In genomic region chr18:49859725-49860124, GRCh38 we compare ENCODE assay signal across 15 cellular contexts. TPM values are rescaled to one million over a fixed set of nuclear protein-coding genes. Genes with fewer than 3 reads are reported as not detected.
DNase-seq lines count a peak whose midpoint lies in the region; ATAC-seq and TF ChIP-seq lines count a peak whose summit lies in the region.
"Had no signal": no experiment of that assay in that cellular context is flagged by ENCODE, and none has a peak within 500 bp of the region (broad histone marks: within the 10 kb centered on the region; RNA-seq: fewer than 3 reads in every experiment).

No MANE protein-coding gene starts in this region.

- DNase-seq in coronary artery (ENCODE audit: low spot score), result peak; percentile 45
- DNase-seq in islet precursor cell, result peak; percentile 50
- DNase-seq in upper lobe of left lung, result no peak
- no peak for DNase-seq in SKM-1 (lab: John Stamatoyannopoulos, UW; ENCODE audit: unreplicated experiment)
- DNase-seq in AG20443 (ENCODE audit: low spot score), result no peak
- no peak for DNase-seq in AML-193 (lab: John Stamatoyannopoulos, UW)
- DNase-seq: COR-L47, IMR-90, Kasumi-1, NCI-H1417, NCI-H2029, NCI-H510A treated with DMSO at 0.1 percent for 48 hours, SHP77 had no signal

- 84 to 87% methylated on average over 11 to 12 of the region's 12 CpGs for WGBS in upper lobe of left lung, 2 donors

- no peak for TF ChIP-seq EP300 in upper lobe of left lung (IDR thresholded peaks at IDR 0.05)

- H3K4me1 ChIP-seq in mucosa of stomach (ENCODE audit: control insufficient read depth, insufficient read depth, low read length) (peaks cover 52% of the 10 kb centered on the region), upper lobe of left lung (peaks cover 0 to 12% (median 3%) of the 10 kb centered on the region in 4 donors)

- no peak for TF ChIP-seq POLR2A in upper lobe of left lung (IDR thresholded peaks at IDR 0.05)

- H3K27me3 ChIP-seq in mucosa of stomach (ENCODE audit: control insufficient read depth, insufficient read depth, low read length), result no peaks in the 10 kb centered on the region
- H3K27me3 ChIP-seq in upper lobe of left lung, result no peaks in the 10 kb centered on the region
- H3K27me3 ChIP-seq: BLaER1 treated with 17β-estradiol and CSF1 and Interleukin-3, amounts not matched to agents 10 nM and 100 nM had no signal

- no peak overlapping the region for H3K27ac ChIP-seq in coronary artery
- peak overlapping the region in 3 of 4 donors; percentile 62 to 68 (median 62) for H3K27ac ChIP-seq in upper lobe of left lung
- H3K27ac ChIP-seq: BLaER1 treated with 17β-estradiol and CSF1 and Interleukin-3, amounts not matched to agents 10 nM and 100 nM had no signal

- no peaks in the 10 kb centered on the region for H3K9me3 ChIP-seq in mucosa of stomach (ENCODE audit: control insufficient read depth, low read length)
- H3K9me3 ChIP-seq in upper lobe of left lung, result no peaks in the 10 kb centered on the region
- H3K9me3 ChIP-seq: BLaER1 treated with 17β-estradiol and CSF1 and Interleukin-3, amounts not matched to agents 10 nM and 100 nM had no signal

- ATAC-seq in upper lobe of left lung (ENCODE audit: low FRiP score in 2 of 2), result no peak

- H3K9ac ChIP-seq in mucosa of stomach (ENCODE audit: low read length), result peak overlapping the region; percentile 64

- no peaks in the 10 kb centered on the region for H3K36me3 ChIP-seq in mucosa of stomach (ENCODE audit: control insufficient read depth, insufficient read depth, low read length)
- H3K36me3 ChIP-seq in upper lobe of left lung, result no peaks in the 10 kb centered on the region
- H3K36me3 ChIP-seq: BLaER1 treated with 17β-estradiol and CSF1 and Interleukin-3, amounts not matched to agents 10 nM and 100 nM had no signal

- no peak for TF ChIP-seq CTCF in coronary artery (IDR thresholded peaks at IDR 0.05)
- no peak for TF ChIP-seq CTCF in upper lobe of left lung (IDR thresholded peaks at IDR 0.05)

- H3K4me3 ChIP-seq in coronary artery (no peak overlapping the region), mucosa of stomach (ENCODE audit: low read length) (no peak overlapping the region), upper lobe of left lung (no peak overlapping the region)
- H3K4me3 ChIP-seq: BLaER1 treated with 17β-estradiol and CSF1 and Interleukin-3, amounts not matched to agents 10 nM and 100 nM had no signal

RNA-seq across cellular contexts. Expression of gene ACAA2, which starts 46.4 kb away (rescaled TPM):
- total RNA-seq in upper lobe of left lung, result 10 to 100 TPM; 23.7 to 93.9 (median 69.8) TPM

Comparison
In these comparisons a context has a peak if more than half of its experiments do, and no peak if none do; other contexts are left out.
1. DNase-seq: peak in coronary artery (single experiment) and islet precursor cell (single experiment); none in upper lobe of left lung (0 of 2), SKM-1 (single experiment), AG20443 (single experiment) and AML-193 (0 of 2).
2. H3K27ac ChIP-seq: peak in upper lobe of left lung (3 of 4); none in coronary artery (0 of 2).